In the genomic region with DNA sequence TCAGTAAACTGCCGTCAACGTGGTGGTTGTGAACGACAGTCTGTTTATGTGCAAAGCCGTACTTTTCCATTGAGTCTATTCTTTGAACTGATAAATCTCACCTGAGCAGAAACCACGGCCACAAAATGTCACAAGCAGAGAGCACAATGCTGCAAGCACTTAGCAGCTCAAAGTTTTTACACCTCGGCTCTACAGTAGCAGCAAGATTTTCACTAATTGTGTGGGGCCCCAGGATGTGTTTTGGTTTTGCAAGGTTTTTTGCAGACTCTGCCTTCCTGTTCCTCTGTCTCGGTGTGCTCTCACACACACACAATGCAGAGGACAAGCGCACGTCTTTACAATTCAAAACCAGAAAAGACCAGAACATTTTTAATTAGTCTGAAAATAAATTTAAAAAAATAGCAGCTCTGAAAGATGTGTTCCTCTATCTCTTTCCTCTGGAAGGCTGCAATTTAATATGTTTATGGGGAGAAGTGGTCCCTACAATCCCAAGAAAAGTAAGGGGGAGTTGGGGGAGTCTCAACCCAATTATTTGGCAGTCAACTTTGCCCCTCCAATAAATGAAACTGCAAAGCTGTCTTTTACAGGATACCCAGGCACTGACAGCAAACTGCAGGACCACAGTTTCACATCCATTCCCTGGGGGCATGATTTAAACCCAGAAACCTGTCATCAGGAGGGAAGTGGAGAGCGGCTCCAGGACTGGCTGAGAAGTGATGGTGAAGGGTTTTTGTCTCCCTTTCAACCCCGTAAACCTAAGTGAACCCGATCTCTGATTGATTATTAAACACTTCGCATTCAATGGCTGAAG, we compare ENCODE assay signal across 8 cellular contexts.
DNase-seq lines count a peak whose midpoint lies in the region; ATAC-seq and TF ChIP-seq lines count a peak whose summit lies in the region.

No MANE protein-coding gene starts in this region.

- H3K9me3 Mint-ChIP-seq in CD8-positive, alpha-beta T cell: no peaks in the 10 kb centered on the region
- H3K9me3 Mint-ChIP-seq in natural killer cell treated with Interleukin-12 subunit alpha and Interleukin-12 subunit beta and Interleukin-15 and Interleukin-18, amount 100 ng/mL, for 72 hours: peaks cover 4% of the 10 kb centered on the region

- TF ChIP-seq CTCF in CD8-positive, alpha-beta T cell (IDR thresholded peaks at IDR 0.05): no peak
- TF ChIP-seq CTCF in GM20000 (IDR thresholded peaks at IDR 0.05; ENCODE audit: extremely low read depth, missing control alignments): no peak

- peaks cover 80% of the 10 kb centered on the region for H3K4me1 ChIP-seq in CD8-positive, alpha-beta T cell (ENCODE audit: insufficient read depth, low read length)

- POLR2A ChIA-PET in CD8-positive, alpha-beta T cell (lab: Charles Lee): interaction anchor here (0.6 to 3.8 kb wide), 18 partner anchors 8 to 333 kb away, joined by 3 to 27 read pairs (median 5); a partner anchor contains a TSS

- CTCF ChIA-PET in CD8-positive, alpha-beta T cell (lab: Charles Lee): interaction anchor here (0.5 to 2.4 kb wide), 7 partner anchors 19 to 1976 kb away, joined by 3 to 7 read pairs (median 3); a partner anchor contains a TSS

- H3K4me3 ChIP-seq in CD8-positive, alpha-beta T cell (ENCODE audit: low read depth, low read length): peak overlapping the region; percentile 16

- H3K27ac Mint-ChIP-seq in CD8-positive, alpha-beta T cell: peak overlapping the region; percentile 94
- H3K27ac Mint-ChIP-seq in natural killer cell treated with Interleukin-12 subunit alpha and Interleukin-12 subunit beta and Interleukin-15 and Interleukin-18, amount 100 ng/mL, for 72 hours: peak overlapping the region; percentile 96 to 100

- H3K27ac ChIP-seq in CD8-positive, alpha-beta T cell (ENCODE audit: low read depth, low read length): peak overlapping the region; percentile 67

- H3K36me3 ChIP-seq in CD8-positive, alpha-beta T cell (ENCODE audit: insufficient read depth, low read length): no peaks in the 10 kb centered on the region

- no peaks in the 10 kb centered on the region for H3K9me3 ChIP-seq in CD8-positive, alpha-beta T cell (ENCODE audit: low read length)

- H3K27me3 ChIP-seq in CD8-positive, alpha-beta T cell (ENCODE audit: insufficient read depth, low read length): no peaks in the 10 kb centered on the region

- no peaks in the 10 kb centered on the region for H3K36me3 Mint-ChIP-seq in CD8-positive, alpha-beta T cell
- peaks cover 6% of the 10 kb centered on the region for H3K36me3 Mint-ChIP-seq in natural killer cell treated with Interleukin-12 subunit alpha and Interleukin-12 subunit beta and Interleukin-15 and Interleukin-18, amount 100 ng/mL, for 72 hours

- DNase-seq in CD8-positive, alpha-beta T cell: peak; percentile 39 to 84 (median 63)
- DNase-seq in GM20000 (ENCODE audit: low spot score): peak; percentile 44
- peak; percentile 11 for DNase-seq in activated T-cell treated with anti-CD3 and anti-CD28 coated beads for 48 hours (ENCODE audit: low read depth)
- peak; percentile 80 for DNase-seq in natural killer cell treated with Interleukin-12 subunit alpha and Interleukin-12 subunit beta and Interleukin-15 and Interleukin-18, amount 100 ng/mL, for 72 hours (ENCODE audit: low spot score)
- DNase-seq in NCI-H2081 (lab: John Stamatoyannopoulos, UW): no peak
- DNase-seq in SHP77 treated with DMSO at 0.1 percent for 48 hours (lab: John Stamatoyannopoulos, UW): no peak
- DNase-seq in HCEC 1CT: no peak

- H3K4me3 Mint-ChIP-seq in CD8-positive, alpha-beta T cell: peak overlapping the region; percentile 69
- H3K4me3 Mint-ChIP-seq in natural killer cell treated with Interleukin-12 subunit alpha and Interleukin-12 subunit beta and Interleukin-15 and Interleukin-18, amount 100 ng/mL, for 72 hours: peak overlapping the region; percentile 89

- peaks cover 89% of the 10 kb centered on the region for H3K4me1 Mint-ChIP-seq in CD8-positive, alpha-beta T cell (ENCODE audit: low read depth)
- H3K4me1 Mint-ChIP-seq in natural killer cell treated with Interleukin-12 subunit alpha and Interleukin-12 subunit beta and Interleukin-15 and Interleukin-18, amount 100 ng/mL, for 72 hours (ENCODE audit: low read depth in 2 of 2): peaks cover 62 to 71% of the 10 kb centered on the region in 2 donors

- no peaks in the 10 kb centered on the region for H3K27me3 Mint-ChIP-seq in CD8-positive, alpha-beta T cell (ENCODE audit: low read depth)
- H3K27me3 Mint-ChIP-seq in natural killer cell treated with Interleukin-12 subunit alpha and Interleukin-12 subunit beta and Interleukin-15 and Interleukin-18, amount 100 ng/mL, for 72 hours: no peaks in the 10 kb centered on the region

- peak; percentile 79 for ATAC-seq in CD8-positive, alpha-beta T cell
- ATAC-seq in HG03571 (IDR thresholded peaks at IDR 0.05; ENCODE audit: unreplicated experiment): peak; percentile 55
- peak; percentile 89 to 93 for ATAC-seq in natural killer cell treated with Interleukin-12 subunit alpha and Interleukin-12 subunit beta and Interleukin-15 and Interleukin-18, amount 100 ng/mL, for 72 hours

- intact Hi-C loops in CD8-positive, alpha-beta T cell (cut with DNase I, micrococcal nuclease): loop anchor here (2.0 to 5.0 kb wide), 3 partner anchors 24 to 74 kb away; a partner anchor contains a TSS

Comparison
In these comparisons a context has a peak if more than half of its experiments do, and no peak if none do; other contexts are left out.
1. DNase-seq: peak in CD8-positive, alpha-beta T cell (7 of 7), GM20000 (single experiment), activated T-cell treated with anti-CD3 and anti-CD28 coated beads for 48 hours (single experiment) and natural killer cell treated with Interleukin-12 subunit alpha and Interleukin-12 subunit beta and Interleukin-15 and Interleukin-18, amount 100 ng/mL, for 72 hours (single experiment); none in NCI-H2081 (0 of 2), SHP77 treated with DMSO at 0.1 percent for 48 hours (single experiment) and HCEC 1CT (single experiment).
2. Peak in every context shown above with its lines, with median percentiles within 50 percentile points of each other: ATAC-seq.